Comparison of ENCODE assay signal across 16 cellular contexts in genomic region chr12:40775681-40776080, GRCh38.
DNase-seq lines count a peak whose midpoint lies in the region; ATAC-seq and TF ChIP-seq lines count a peak whose summit lies in the region.
"Had no signal": no experiment of that assay in that cellular context is flagged by ENCODE, and none has a peak within 500 bp of the region (broad histone marks: within the 10 kb centered on the region; RNA-seq: fewer than 3 reads in every experiment).

No MANE protein-coding gene starts in this region.

- ATAC-seq in foreskin keratinocyte (peak; percentile 54), HG02852 (IDR thresholded peaks at IDR 0.05; ENCODE audit: unreplicated experiment) (no peak)
- ATAC-seq: HepG2 had no signal

- H3K9me2 ChIP-seq in hepatocyte (replicated peaks; ENCODE audit: insufficient read depth), result no peaks in the 10 kb centered on the region
- no peaks in the 10 kb centered on the region for H3K9me2 ChIP-seq in OCI-LY7 (ENCODE audit: insufficient read depth, low read length)

- peak; percentile 4 for DNase-seq in mammary epithelial cell
- DNase-seq in breast epithelium (ENCODE audit: low spot score in 2 of 2), result no peak
- peak; percentile 8 for DNase-seq in choroid plexus epithelial cell (ENCODE audit: low read depth)
- DNase-seq in foreskin keratinocyte, result peak; percentile 14 to 41
- peak; percentile 2 for DNase-seq in stromal cell of bone marrow (ENCODE audit: low read depth)
- no peak for DNase-seq in hepatocyte (ENCODE audit: low spot score)
- DNase-seq in OCI-LY7 (ENCODE audit: low spot score), result no peak
- DNase-seq: CD4-positive, alpha-beta memory T cell; DMS153; DMS79; GDM1; H9 had no signal

- H4K20me1 ChIP-seq in mammary epithelial cell (ENCODE audit: insufficient read depth, low read length), result no peaks in the 10 kb centered on the region
- no peaks in the 10 kb centered on the region for H4K20me1 ChIP-seq in hepatocyte (ENCODE audit: insufficient read depth, poor library complexity, severe bottlenecking)
- no peaks in the 10 kb centered on the region for H4K20me1 ChIP-seq in OCI-LY7 (ENCODE audit: insufficient read depth, low read length)
- H4K20me1 ChIP-seq: BLaER1 had no signal

- H3K4me3 ChIP-seq in mammary epithelial cell (replicated peaks in 1 of 3; ENCODE audit: insufficient read depth in 1 of 3, low read depth in 2 of 3, low read length in 3 of 3), result no peak overlapping the region
- H3K4me3 ChIP-seq in breast epithelium, result no peak overlapping the region
- H3K4me3 ChIP-seq in choroid plexus epithelial cell (ENCODE audit: low read depth, low read length), result no peak overlapping the region
- no peak overlapping the region for H3K4me3 ChIP-seq in hepatocyte
- H3K4me3 ChIP-seq in OCI-LY7 (ENCODE audit: low read depth, low read length, poor library complexity, severe bottlenecking), result no peak overlapping the region
- H3K4me3 ChIP-seq: BLaER1 had no signal

- BruUV-seq in mammary epithelial cell (replicated peaks; lab: Mats Ljungman, UMichigan) (no TSS peak), OCI-LY7 (replicated peaks; lab: Mats Ljungman, UMichigan) (no TSS peak)

- H3K9me3 ChIP-seq in mammary epithelial cell (replicated peaks; ENCODE audit: insufficient read depth, low read length) (no peaks in the 10 kb centered on the region), breast epithelium (no peaks in the 10 kb centered on the region), hepatocyte (ENCODE audit: low read depth) (no peaks in the 10 kb centered on the region), OCI-LY7 (ENCODE audit: low read length) (no peaks in the 10 kb centered on the region)
- H3K9me3 ChIP-seq: BLaER1 had no signal

- H3K4me2 ChIP-seq in mammary epithelial cell (ENCODE audit: insufficient read depth, low read depth, low read length), result no peak overlapping the region
- no peak overlapping the region for H3K4me2 ChIP-seq in hepatocyte
- H3K4me2 ChIP-seq in OCI-LY7 (ENCODE audit: low read length), result no peak overlapping the region
- H3K4me2 ChIP-seq: BLaER1 had no signal

- H3K36me3 ChIP-seq in mammary epithelial cell (ENCODE audit: insufficient read depth, low read length), result no peaks in the 10 kb centered on the region
- H3K36me3 ChIP-seq in breast epithelium, result no peaks in the 10 kb centered on the region
- no peaks in the 10 kb centered on the region for H3K36me3 ChIP-seq in hepatocyte (replicated peaks; ENCODE audit: insufficient read depth, low read depth)
- H3K36me3 ChIP-seq in OCI-LY7 (ENCODE audit: insufficient read depth, low read length), result no peaks in the 10 kb centered on the region
- H3K36me3 ChIP-seq: BLaER1 had no signal

- TF ChIP-seq CTCF in mammary epithelial cell (conservative IDR thresholded peaks at IDR 0.05 in 1 of 2, IDR thresholded peaks at IDR 0.05 in 1 of 2; ENCODE audit: extremely low read depth in 1 of 2, insufficient read depth in 1 of 2, low read depth in 1 of 2, low read length in 2 of 2), result no peak
- TF ChIP-seq CTCF in breast epithelium (IDR thresholded peaks at IDR 0.05), result no peak
- TF ChIP-seq CTCF in choroid plexus epithelial cell (conservative IDR thresholded peaks at IDR 0.05; ENCODE audit: low read depth, low read length), result no peak
- no peak for TF ChIP-seq CTCF in foreskin keratinocyte (conservative IDR thresholded peaks at IDR 0.05)
- TF ChIP-seq CTCF in hepatocyte (IDR thresholded peaks at IDR 0.05; ENCODE audit: poor library complexity), result no peak
- TF ChIP-seq CTCF in OCI-LY7 (conservative IDR thresholded peaks at IDR 0.05; ENCODE audit: low read length), result no peak

- H3K27me3 ChIP-seq in mammary epithelial cell (ENCODE audit: insufficient read depth, low read length), result no peaks in the 10 kb centered on the region
- no peaks in the 10 kb centered on the region for H3K27me3 ChIP-seq in breast epithelium
- H3K27me3 ChIP-seq in foreskin keratinocyte, result no peaks in the 10 kb centered on the region
- no peaks in the 10 kb centered on the region for H3K27me3 ChIP-seq in hepatocyte
- H3K27me3 ChIP-seq: BLaER1 had no signal

- H3K4me1 ChIP-seq in mammary epithelial cell (ENCODE audit: insufficient read depth, low read length) (no peaks in the 10 kb centered on the region), breast epithelium (no peaks in the 10 kb centered on the region), foreskin keratinocyte (peaks cover 11% of the 10 kb centered on the region), hepatocyte (ENCODE audit: insufficient read depth) (no peaks in the 10 kb centered on the region), OCI-LY7 (ENCODE audit: insufficient read depth, low read length, poor library complexity, severe bottlenecking) (no peaks in the 10 kb centered on the region)
- H3K4me1 ChIP-seq: BLaER1 had no signal

- CTCF ChIA-PET in mammary epithelial cell (lab: Charles Lee; ENCODE audit: low non-redundant PET) (no interaction called here), OCI-LY7 (lab: Charles Lee; ENCODE audit: unreplicated experiment) (no interaction called here)

- H3K9ac ChIP-seq in mammary epithelial cell (ENCODE audit: insufficient read depth, low read length), result no peak overlapping the region
- H3K9ac ChIP-seq: BLaER1 had no signal

- 82% methylated on average over 2 of the region's 2 CpGs for WGBS in mammary epithelial cell (ENCODE audit: low coverage, missing lambda C conversion rate)
- 79% methylated on average over 2 of the region's 2 CpGs for WGBS in hepatocyte (ENCODE audit: low lambda C conversion rate, missing lambda C conversion rate)

- dilution Hi-C loops in mammary epithelial cell (cut with HindIII; ENCODE audit: low sequenced_read_pairs), result no loop called here

- H3K27ac ChIP-seq in mammary epithelial cell (ENCODE audit: insufficient read depth, low read depth, low read length), result no peak overlapping the region
- no peak overlapping the region for H3K27ac ChIP-seq in breast epithelium
- no peak overlapping the region for H3K27ac ChIP-seq in foreskin keratinocyte
- no peak overlapping the region for H3K27ac ChIP-seq in hepatocyte
- no peak overlapping the region for H3K27ac ChIP-seq in OCI-LY7 (ENCODE audit: low read depth, low read length, poor library complexity, severe bottlenecking)
- H3K27ac ChIP-seq: 22Rv1, BLaER1 had no signal

- H2AFZ ChIP-seq in mammary epithelial cell (ENCODE audit: low read depth, low read length) (no peak overlapping the region), hepatocyte (no peak overlapping the region), OCI-LY7 (ENCODE audit: low read length) (no peak overlapping the region)

- intact Hi-C loops in mammary epithelial cell (cut with micrococcal nuclease), result no loop called here
- intact Hi-C loops in breast epithelium (cut with DNase I; ENCODE audit: low total_unique reads), result no loop called here
- intact Hi-C loops in OCI-LY7 (cut with micrococcal nuclease; ENCODE audit: unreplicated experiment), result no loop called here

- POLR2A ChIA-PET in OCI-LY7 (lab: Charles Lee), result no interaction called here

- in situ Hi-C loops in mammary epithelial cell (cut with MboI; ENCODE audit: low sequenced_read_pairs in 2 of 2), result no loop called here

- TF ChIP-seq POLR2A in breast epithelium (IDR thresholded peaks at IDR 0.05), result no peak

- no peaks in the 10 kb centered on the region for H3K79me2 ChIP-seq in mammary epithelial cell (ENCODE audit: insufficient read depth, low read length)
- no peaks in the 10 kb centered on the region for H3K79me2 ChIP-seq in hepatocyte
- H3K79me2 ChIP-seq in OCI-LY7 (ENCODE audit: insufficient read depth, low read depth, low read length), result no peaks in the 10 kb centered on the region

Comparison
In these comparisons a context has a peak if more than half of its experiments do, and no peak if none do; other contexts are left out.
1. DNase-seq: peak in mammary epithelial cell (single experiment), choroid plexus epithelial cell (single experiment), foreskin keratinocyte (2 of 2) and stromal cell of bone marrow (single experiment); none in breast epithelium (0 of 2), hepatocyte (single experiment) and OCI-LY7 (single experiment).